In the genomic region with DNA sequence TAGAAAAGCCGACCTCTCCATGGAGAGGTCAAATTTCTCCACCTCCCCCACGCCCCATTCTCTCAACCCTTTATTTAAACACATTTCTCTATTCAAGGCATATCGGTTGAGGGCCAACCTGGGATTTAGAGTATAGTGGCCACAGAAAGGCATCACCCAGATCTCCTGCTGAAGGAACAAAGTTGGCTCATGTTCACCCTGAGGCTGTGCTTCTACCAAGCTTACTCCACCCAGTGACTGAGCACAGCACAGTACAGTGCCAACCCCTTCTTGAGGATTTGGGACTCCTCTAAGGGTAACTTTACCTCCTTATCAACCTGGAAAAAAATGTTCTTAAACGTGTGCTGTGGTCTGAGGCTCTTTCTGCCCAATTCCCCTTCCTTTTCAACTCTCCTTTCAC, we compare ENCODE assay signal across 25 cellular contexts.
"Had no signal": no experiment of that assay in that cellular context is flagged by ENCODE, and none has a peak within 500 bp of the region (broad histone marks: within the 10 kb centered on the region; RNA-seq: fewer than 3 reads in every experiment).

No MANE protein-coding gene starts in this region.

- H3K27ac ChIP-seq: ascending aorta, breast epithelium, cardiac muscle cell, coronary artery, dorsolateral prefrontal cortex, esophagus squamous epithelium, gastroesophageal sphincter, WERI-Rb-1 had no signal

- DNase-seq: activated B cell treated with CpG ODN at 0.5 μM for 24 hours; activated CD4-positive, alpha-beta memory T cell treated with anti-CD3 and anti-CD28 coated beads for 36 hours; activated CD4-positive, alpha-beta T cell treated with anti-CD3 and anti-CD28 coated beads for 48 hours; activated CD4-positive, alpha-beta T cell treated with anti-CD3 and anti-CD28 coated beads, Interleukin-2, amount 50 U/mL, for 1 hour; activated CD8-positive, alpha-beta memory T cell treated with anti-CD3 and anti-CD28 coated beads, Interleukin-2, amount 10 ng/mL, durations not matched to agents 7 days and 5 days; activated CD8-positive, alpha-beta memory T cell treated with anti-CD3 and anti-CD28 coated beads, Interleukin-2, amount 50 U/mL, for 4 hours; activated CD8-positive, alpha-beta T cell treated with anti-CD3 and anti-CD28 coated beads, Interleukin-2, amount 10 ng/mL, durations not matched to agents 7 days and 5 days; activated naive CD4-positive, alpha-beta T cell treated with anti-CD3 and anti-CD28 coated beads for 36 hours; activated naive CD8-positive, alpha-beta T cell treated with anti-CD3 and anti-CD28 coated beads for 36 hours; activated T-cell treated with anti-CD3 and anti-CD28 coated beads, Interleukin-2, amount 50 U/mL, for 1 hour; activated T-cell treated with anti-CD3 and anti-CD28 coated beads, Interleukin-2, amount 50 U/mL, for 48 hours; dorsolateral prefrontal cortex; effector memory CD4-positive, alpha-beta T cell; endodermal cell; esophagus squamous epithelium; foreskin melanocyte; T-helper 1 cell; T-helper 17 cell; T1000; WERI-Rb-1 had no signal

- H3K4me3 ChIP-seq: ascending aorta, breast epithelium, cardiac muscle cell, coronary artery, dorsolateral prefrontal cortex, esophagus squamous epithelium, gastroesophageal sphincter had no signal
